In the genomic region with DNA sequence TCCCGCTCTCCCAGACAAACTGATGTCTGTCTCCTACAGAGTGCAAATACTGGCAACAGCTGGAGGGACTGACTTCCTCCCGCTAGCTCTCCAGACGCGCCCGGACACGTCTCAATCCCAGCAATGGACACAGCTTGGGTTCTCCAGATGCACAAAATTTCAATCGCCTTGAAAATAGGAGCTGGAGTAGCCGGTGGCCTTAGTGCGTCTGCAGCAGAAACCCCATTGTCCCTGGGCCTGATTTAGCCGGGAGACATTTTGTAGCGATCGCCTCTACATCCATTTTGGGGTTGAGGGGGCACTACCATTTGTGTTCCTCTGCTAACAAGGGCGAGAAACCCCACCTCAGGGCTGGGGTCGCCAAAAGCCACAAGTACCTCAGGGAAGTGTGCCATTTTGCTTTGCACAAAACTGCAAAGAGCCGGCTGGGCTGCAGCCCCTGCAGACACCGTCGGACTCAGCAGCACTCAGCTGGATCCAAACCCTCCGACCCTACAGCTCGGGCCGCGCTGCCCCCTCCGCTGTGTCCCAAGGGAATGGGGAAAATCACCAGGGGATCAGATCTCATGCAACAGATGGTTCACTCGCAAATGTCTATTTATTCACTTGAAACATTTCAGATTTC, we compare ENCODE assay signal across 10 cellular contexts. TPM values are rescaled to one million over a fixed set of nuclear protein-coding genes. Genes with fewer than 3 reads are reported as not detected.
A peak's percentile ranks its signal among the peaks of the same experiment; 100 is the strongest.
DNase-seq lines count a peak whose midpoint lies in the region; ATAC-seq and TF ChIP-seq lines count a peak whose summit lies in the region.
"Had no signal": no experiment of that assay in that cellular context is flagged by ENCODE, and none has a peak within 500 bp of the region (broad histone marks: within the 10 kb centered on the region; RNA-seq: fewer than 3 reads in every experiment).

No MANE protein-coding gene starts in this region.

- TF ChIP-seq CTCF in HEK293 (tag by site-specific recombination; IDR thresholded peaks at IDR 0.05) (no peak), fibroblast of lung (conservative IDR thresholded peaks at IDR 0.05 in 1 of 2, IDR thresholded peaks at IDR 0.05 in 1 of 2; ENCODE audit: low read depth in 1 of 2, low read length in 2 of 2) (no peak), sigmoid colon (IDR thresholded peaks at IDR 0.05) (no peak), spleen (IDR thresholded peaks at IDR 0.05 in 8 of 11, conservative IDR thresholded peaks at IDR 0.05 in 3 of 11) (no peak)

- no peaks in the 10 kb centered on the region for H3K79me2 ChIP-seq in fibroblast of lung (ENCODE audit: control insufficient read depth, insufficient read depth, low read length)

- no peaks in the 10 kb centered on the region for H3K27me3 ChIP-seq in fibroblast of lung (ENCODE audit: control insufficient read depth, insufficient read depth, low read length)
- H3K27me3 ChIP-seq in sigmoid colon: peaks cover 0 to 11% (median 0%) of the 10 kb centered on the region in 3 donors
- H3K27me3 ChIP-seq in spleen (replicated peaks in 1 of 7): peaks cover 0 to 29% (median 0%) of the 10 kb centered on the region in 7 donors

- H3K4me3 ChIP-seq in HEK293 (ENCODE audit: low read depth, low read length): no peak overlapping the region
- peak overlapping the region in 2 of 4 experiments; percentile 15 to 39 for H3K4me3 ChIP-seq in fibroblast of lung (replicated peaks in 1 of 4; ENCODE audit: control extremely low read depth in 1 of 4, insufficient read depth in 1 of 4, low read depth in 3 of 4, low read length in 4 of 4)
- peak overlapping the region in 3 of 4 donors; percentile 23 to 39 (median 39) for H3K4me3 ChIP-seq in sigmoid colon
- peak overlapping the region in 2 of 8 donors; percentile 24 to 33 for H3K4me3 ChIP-seq in spleen

- 80 to 86% methylated on average over 23 of the region's 23 CpGs for WGBS in sigmoid colon, 2 donors
- 78 to 82% (median 79%) methylated on average over 17 to 23 of the region's 23 CpGs for WGBS in spleen, 5 donors

- H3K9ac ChIP-seq in fibroblast of lung (ENCODE audit: insufficient read depth, low read length): no peak overlapping the region

- TF ChIP-seq EP300 in sigmoid colon (IDR thresholded peaks at IDR 0.05): no peak

- CTCF ChIA-PET in HEK293 (lab: Yijun Ruan, JAX): no interaction called here

- POLR2A ChIA-PET in HEK293 (lab: Yijun Ruan, JAX): no interaction called here

- peak overlapping the region; percentile 67 for H3K4me2 ChIP-seq in fibroblast of lung (ENCODE audit: extremely low read depth, insufficient read depth, low read length)

- intact Hi-C loops in sigmoid colon (cut with DNase I) (no loop called here), spleen (cut with DNase I; ENCODE audit: low total_unique reads) (no loop called here)

- H3K36me3 ChIP-seq in HEK293 (ENCODE audit: control insufficient read depth in 2 of 2, insufficient read depth in 1 of 2, low read length in 2 of 2): no peaks in the 10 kb centered on the region
- H3K36me3 ChIP-seq in fibroblast of lung (ENCODE audit: control insufficient read depth, insufficient read depth, low read length): no peaks in the 10 kb centered on the region
- H3K36me3 ChIP-seq in sigmoid colon: no peaks in the 10 kb centered on the region
- no peaks in the 10 kb centered on the region for H3K36me3 ChIP-seq in spleen

- TF ChIP-seq POLR2A in sigmoid colon (IDR thresholded peaks at IDR 0.05) (no peak), spleen (IDR thresholded peaks at IDR 0.05) (no peak)

- ATAC-seq in HG02970 (IDR thresholded peaks at IDR 0.05; ENCODE audit: low FRiP score, unreplicated experiment): no peak

- DNase-seq in NCI-H526 (lab: John Stamatoyannopoulos, UW) (peak; percentile 28 to 57), fibroblast of lung (ENCODE audit: low read depth in 2 of 2) (no peak), sigmoid colon (no peak), spleen (no peak), NK-92 (lab: John Stamatoyannopoulos, UW; ENCODE audit: unreplicated experiment) (no peak)
- no peak for DNase-seq in central memory CD4-positive, alpha-beta T cell

- H2AFZ ChIP-seq in fibroblast of lung (ENCODE audit: low read length): peak overlapping the region; percentile 39

- H4K20me1 ChIP-seq in fibroblast of lung (ENCODE audit: control insufficient read depth, extremely low read depth, insufficient read depth, low read length): no peaks in the 10 kb centered on the region

- H3K9me3 ChIP-seq in HEK293 (ENCODE audit: control insufficient read depth, insufficient read depth, low read depth, low read length) (no peaks in the 10 kb centered on the region), fibroblast of lung (ENCODE audit: control insufficient read depth, insufficient read depth, low read depth, low read length) (no peaks in the 10 kb centered on the region), sigmoid colon (no peaks in the 10 kb centered on the region), spleen (no peaks in the 10 kb centered on the region)

- no peak overlapping the region for H3K27ac ChIP-seq in HEK293 (ENCODE audit: extremely low read depth, low read depth, low read length)
- H3K27ac ChIP-seq in fibroblast of lung (ENCODE audit: insufficient read depth, low read length): no peak overlapping the region
- H3K27ac ChIP-seq in sigmoid colon: peak overlapping the region in 2 of 4 donors; percentile 43 to 73
- H3K27ac ChIP-seq in spleen: no peak overlapping the region

- H3K4me1 ChIP-seq in HEK293 (ENCODE audit: control insufficient read depth, insufficient read depth, low read length) (no peaks in the 10 kb centered on the region), fibroblast of lung (ENCODE audit: control insufficient read depth, extremely low read depth, insufficient read depth, low read length) (peaks cover 8% of the 10 kb centered on the region), sigmoid colon (peaks cover 0 to 31% (median 16%) of the 10 kb centered on the region in 4 donors), spleen (peaks cover 0 to 34% (median 11%) of the 10 kb centered on the region in 6 donors)

TF ChIP-seq in HEK293, 187 proteins besides CTCF, POLR2A, EP300 and RAD21:
- TF ChIP-seq ZNF239 (tag by site-specific recombination; IDR thresholded peaks at IDR 0.05) (no peak), KLF16 (tag by site-specific recombination; IDR thresholded peaks at IDR 0.05) (no peak), SCRT2 (tag by site-specific recombination; IDR thresholded peaks at IDR 0.05) (peak; percentile 42; the same call in 1 of the 2 replicates), REPIN1 (tag by site-specific recombination; IDR thresholded peaks at IDR 0.05; ENCODE audit: low read depth) (no peak), ZNF24 (tag by site-specific recombination; IDR thresholded peaks at IDR 0.05) (no peak), ZNF660 (tag by site-specific recombination; IDR thresholded peaks at IDR 0.05) (no peak), SCRT1 (tag by site-specific recombination; IDR thresholded peaks at IDR 0.05; ENCODE audit: borderline replicate concordance) (no peak)
- TF ChIP-seq, protein P1, sequence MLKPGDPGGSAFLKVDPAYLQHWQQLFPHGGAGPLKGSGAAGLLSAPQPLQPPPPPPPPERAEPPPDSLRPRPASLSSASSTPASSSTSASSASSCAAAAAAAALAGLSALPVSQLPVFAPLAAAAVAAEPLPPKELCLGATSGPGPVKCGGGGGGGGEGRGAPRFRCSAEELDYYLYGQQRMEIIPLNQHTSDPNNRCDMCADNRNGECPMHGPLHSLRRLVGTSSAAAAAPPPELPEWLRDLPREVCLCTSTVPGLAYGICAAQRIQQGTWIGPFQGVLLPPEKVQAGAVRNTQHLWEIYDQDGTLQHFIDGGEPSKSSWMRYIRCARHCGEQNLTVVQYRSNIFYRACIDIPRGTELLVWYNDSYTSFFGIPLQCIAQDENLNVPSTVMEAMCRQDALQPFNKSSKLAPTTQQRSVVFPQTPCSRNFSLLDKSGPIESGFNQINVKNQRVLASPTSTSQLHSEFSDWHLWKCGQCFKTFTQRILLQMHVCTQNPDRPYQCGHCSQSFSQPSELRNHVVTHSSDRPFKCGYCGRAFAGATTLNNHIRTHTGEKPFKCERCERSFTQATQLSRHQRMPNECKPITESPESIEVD (tag by site-specific recombination; IDR thresholded peaks at IDR 0.05): no peak

RNA-seq across cellular contexts. Expression of a gene that starts 5.9 kb away (rescaled TPM):
- under 0.01 TPM in 1 of 2 replicates, not detected in the other for total RNA-seq in fibroblast of lung
- polyA plus RNA-seq in fibroblast of lung: 0.06 TPM in 1 of 2 replicates, not detected in the other
- 0.15 TPM in 1 of 2 replicates, not detected in the other for polyA plus RNA-seq in fibroblast of lung (2012)
- polyA minus RNA-seq in fibroblast of lung (ENCODE audit: low replicate concordance): not detected in 2 replicates
- total RNA-seq in sigmoid colon: not detected
- 1 to 10 TPM in 2 of 3 donors, under 1 TPM in 1; 0.92 to 3.0 (median 1.6) TPM for polyA plus RNA-seq in sigmoid colon
- 1 to 10 TPM in 1 of 7 donors, under 1 TPM in 1, not detected in 5; 0.84 to 1.5 TPM for total RNA-seq in spleen
- under 1 TPM; 0.13 to 0.28 (median 0.21) TPM for polyA plus RNA-seq in spleen
- total RNA-seq: mononuclear cell had no signal
- polyA plus RNA-seq: IgD-negative memory B cell had no signal

RNA-seq across cellular contexts. Expression of a gene that starts 20.4 kb away (rescaled TPM):
- total RNA-seq in fibroblast of lung: 6.4 and 20.0 TPM in 2 replicates
- 31.5 and 48.3 TPM in 2 replicates for polyA plus RNA-seq in fibroblast of lung
- 18.7 and 31.0 TPM in 2 replicates for polyA plus RNA-seq in fibroblast of lung (2012)
- 37.6 and 39.8 TPM in 2 replicates for polyA minus RNA-seq in fibroblast of lung (ENCODE audit: low replicate concordance)
- total RNA-seq in sigmoid colon: not detected
- under 1 TPM in 1 of 3 donors, not detected in 2; 0.06 TPM for polyA plus RNA-seq in sigmoid colon
- 1 to 10 TPM in 3 of 7 donors, under 1 TPM in 4; 0.40 to 3.3 (median 0.93) TPM for total RNA-seq in spleen
- polyA plus RNA-seq in spleen: under 1 TPM; 0.15 to 0.64 (median 0.20) TPM
- polyA plus RNA-seq: IgD-negative memory B cell had no signal

Comparison
In these comparisons a context has a peak if more than half of its experiments do, and no peak if none do; other contexts are left out.
1. DNase-seq: peak in NCI-H526 (2 of 2); none in fibroblast of lung (0 of 2), sigmoid colon (single experiment), spleen (single experiment), NK-92 (single experiment) and central memory CD4-positive, alpha-beta T cell (single experiment).